ENCODE assay signal across 6 cellular contexts in the genomic region with DNA sequence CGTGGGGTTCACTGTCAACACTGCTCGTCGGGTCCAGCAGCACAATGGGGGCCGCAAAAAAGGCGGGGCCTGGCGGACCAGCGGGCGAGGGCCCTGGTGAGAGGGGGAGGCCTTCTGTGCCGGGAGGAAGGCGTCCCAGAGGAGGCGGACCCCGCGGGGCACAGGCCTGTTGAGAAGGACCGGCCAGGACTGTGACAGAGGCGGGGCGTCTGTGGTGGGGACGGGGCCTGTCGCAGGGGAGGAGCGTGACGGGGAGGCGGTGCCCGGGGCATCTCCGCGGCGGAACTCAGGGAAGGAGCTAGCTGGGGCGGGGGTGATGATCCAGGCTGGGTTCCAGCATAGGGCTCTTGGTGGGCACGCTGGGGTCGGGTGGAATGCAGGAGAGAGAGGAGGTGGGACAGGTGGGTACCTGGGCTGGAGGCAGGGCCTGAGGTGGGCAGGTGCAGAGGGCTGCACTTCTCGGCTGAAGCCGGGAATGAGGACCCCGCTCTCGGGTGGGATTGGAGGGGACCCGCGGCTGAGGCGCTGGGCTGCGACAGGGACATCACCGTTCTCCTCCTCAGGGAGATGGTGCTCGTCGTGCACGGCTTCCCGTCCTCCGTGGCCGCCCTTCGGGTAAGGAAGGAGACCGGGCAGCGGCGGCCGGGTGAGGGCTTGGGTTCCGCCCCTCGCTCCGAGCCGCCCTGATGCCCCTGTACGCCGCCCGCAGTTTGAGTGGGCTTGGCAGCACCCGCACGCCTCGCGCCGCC. TPM values are rescaled to one million over a fixed set of nuclear protein-coding genes. Genes with fewer than 3 reads are reported as not detected.
DNase-seq lines count a peak whose midpoint lies in the region; ATAC-seq and TF ChIP-seq lines count a peak whose summit lies in the region.
"Not testable (repeated sequence)": the region's sequence is repeated elsewhere in the genome, so short reads cannot be mapped to it uniquely, and the experiment has no call there.

No MANE protein-coding gene starts in this region.

- POLR2A ChIA-PET in activated CD8-positive, alpha-beta T cell treated with anti-CD3 and anti-CD28 coated beads, Interleukin-2, amount 10 ng/mL, durations not matched to agents 7 days and 5 days (lab: Charles Lee): not testable (repeated sequence)

- H2AK5ac ChIP-seq in trophoblast cell (ENCODE audit: low read length): not testable (repeated sequence)

- not testable (repeated sequence) for H3K9me3 ChIP-seq in trophoblast cell (ENCODE audit: insufficient read depth, low read depth, low read length)

- H3K27me3 ChIP-seq in trophoblast cell (ENCODE audit: insufficient read depth, low read length): not testable (repeated sequence)

- not testable (repeated sequence) for H2AFZ ChIP-seq in trophoblast cell (ENCODE audit: insufficient read depth, low read length, poor library complexity)

- H3K27me3 Mint-ChIP-seq in Calu3 (ENCODE audit: unreplicated experiment); activated CD8-positive, alpha-beta T cell treated with anti-CD3 and anti-CD28 coated beads, Interleukin-2, amount 10 ng/mL, durations not matched to agents 7 days and 5 days (ENCODE audit: low read depth); glutamatergic neuron (ENCODE audit: unreplicated experiment): not testable (repeated sequence)

- H3K18ac ChIP-seq in trophoblast cell (ENCODE audit: low read length): peak overlapping the region; percentile 82

- H3K4me2 ChIP-seq in trophoblast cell (ENCODE audit: low read length): peak overlapping the region; percentile 58

- H3K4ac ChIP-seq in trophoblast cell (ENCODE audit: low read depth, low read length): not testable (repeated sequence)

- not testable (repeated sequence) for H2BK12ac ChIP-seq in trophoblast cell (ENCODE audit: low read length)

- not testable (repeated sequence) for H3K4me3 Mint-ChIP-seq in Calu3 (ENCODE audit: low read depth, unreplicated experiment); activated CD8-positive, alpha-beta T cell treated with anti-CD3 and anti-CD28 coated beads, Interleukin-2, amount 10 ng/mL, durations not matched to agents 7 days and 5 days; glutamatergic neuron (ENCODE audit: unreplicated experiment)

- H3K4me1 Mint-ChIP-seq in Calu3 (ENCODE audit: low read depth, unreplicated experiment); activated CD8-positive, alpha-beta T cell treated with anti-CD3 and anti-CD28 coated beads, Interleukin-2, amount 10 ng/mL, durations not matched to agents 7 days and 5 days (ENCODE audit: low read depth); glutamatergic neuron (ENCODE audit: low read depth, unreplicated experiment): not testable (repeated sequence)

- not testable (repeated sequence) for H3K36me3 ChIP-seq in trophoblast cell (ENCODE audit: control insufficient read depth in 1 of 2, insufficient read depth in 2 of 2, low read length in 2 of 2)

- not testable (repeated sequence) for H2BK5ac ChIP-seq in trophoblast cell (ENCODE audit: low read depth, low read length, poor library complexity)

- H3K27ac ChIP-seq in trophoblast cell (ENCODE audit: low read depth, low read length): not testable (repeated sequence)

- BruUV-seq in Calu3 (replicated peaks; lab: Mats Ljungman, UMichigan): TSS peak; percentile 90

- H3K23ac ChIP-seq in trophoblast cell (ENCODE audit: low read length): not testable (repeated sequence)

- H3K36me3 Mint-ChIP-seq in Calu3 (ENCODE audit: insufficient read depth, unreplicated experiment); activated CD8-positive, alpha-beta T cell treated with anti-CD3 and anti-CD28 coated beads, Interleukin-2, amount 10 ng/mL, durations not matched to agents 7 days and 5 days (ENCODE audit: low read depth); glutamatergic neuron (ENCODE audit: unreplicated experiment): not testable (repeated sequence)

- not testable (repeated sequence) for H4K91ac ChIP-seq in trophoblast cell (ENCODE audit: low read depth, low read length)

- ATAC-seq in GM21528 (IDR thresholded peaks at IDR 0.05; ENCODE audit: low FRiP score, unreplicated experiment) (peak; percentile 66), HG03354 (IDR thresholded peaks at IDR 0.05; ENCODE audit: poor library complexity, severe bottlenecking, unreplicated experiment) (peak; percentile 64)
- peak; percentile 83 for ATAC-seq in activated CD8-positive, alpha-beta T cell treated with anti-CD3 and anti-CD28 coated beads, Interleukin-2, amount 10 ng/mL, durations not matched to agents 7 days and 5 days

- not testable (repeated sequence) for TF ChIP-seq CTCF in Calu3 (IDR thresholded peaks at IDR 0.05; ENCODE audit: unreplicated experiment); glutamatergic neuron (IDR thresholded peaks at IDR 0.05; ENCODE audit: partially characterized antibody, unreplicated experiment)

- not testable (repeated sequence) for H3K14ac ChIP-seq in trophoblast cell (ENCODE audit: low read length)

- intact Hi-C loops in Calu3 (cut with micrococcal nuclease; ENCODE audit: unreplicated experiment): not testable (repeated sequence)

- not testable (repeated sequence) for H3K79me2 ChIP-seq in trophoblast cell (ENCODE audit: control insufficient read depth, insufficient read depth, low read length, poor library complexity)

- not testable (repeated sequence) for H4K12ac ChIP-seq in trophoblast cell (ENCODE audit: low read depth, low read length)

- peak overlapping the region; percentile 65 for H4K8ac ChIP-seq in trophoblast cell (ENCODE audit: low read depth, low read length)

- H2BK120ac ChIP-seq in trophoblast cell (ENCODE audit: insufficient read depth, low read length, poor library complexity): not testable (repeated sequence)

- WGBS in trophoblast cell (ENCODE audit: extremely low coverage, insufficient coverage, insufficient read length): no CpG with 5 or more reads among the region's 60 CpGs

- not testable (repeated sequence) for DNase-seq in Calu3, trophoblast cell
- peak; percentile 21 for DNase-seq in activated CD8-positive, alpha-beta T cell treated with anti-CD3 and anti-CD28 coated beads, Interleukin-2, amount 10 ng/mL, durations not matched to agents 7 days and 5 days
- peak; percentile 19 for DNase-seq in glutamatergic neuron

- not testable (repeated sequence) for H3K4me1 ChIP-seq in trophoblast cell (ENCODE audit: control insufficient read depth in 1 of 2, insufficient read depth in 2 of 2, low read length in 2 of 2)

- not testable (repeated sequence) for H3K4me3 ChIP-seq in trophoblast cell (ENCODE audit: low read depth, low read length)

- H3K9me3 Mint-ChIP-seq in Calu3 (ENCODE audit: low read depth, unreplicated experiment); activated CD8-positive, alpha-beta T cell treated with anti-CD3 and anti-CD28 coated beads, Interleukin-2, amount 10 ng/mL, durations not matched to agents 7 days and 5 days (ENCODE audit: insufficient read depth); glutamatergic neuron (ENCODE audit: unreplicated experiment): not testable (repeated sequence)

- CTCF ChIA-PET in Calu3 (lab: Charles Lee); activated CD8-positive, alpha-beta T cell treated with anti-CD3 and anti-CD28 coated beads, Interleukin-2, amount 10 ng/mL, durations not matched to agents 7 days and 5 days (lab: Charles Lee): not testable (repeated sequence)

- not testable (repeated sequence) for H3K27ac Mint-ChIP-seq in Calu3 (ENCODE audit: unreplicated experiment); activated CD8-positive, alpha-beta T cell treated with anti-CD3 and anti-CD28 coated beads, Interleukin-2, amount 10 ng/mL, durations not matched to agents 7 days and 5 days; glutamatergic neuron (ENCODE audit: unreplicated experiment)

- not testable (repeated sequence) for H3K79me1 ChIP-seq in trophoblast cell (ENCODE audit: low read length)

- H3K9ac ChIP-seq in trophoblast cell (ENCODE audit: low read length): not testable (repeated sequence)

RNA-seq across cellular contexts. Expression of a gene that starts 0.7 kb away (rescaled TPM):
- total RNA-seq in Calu3 (2022) (45.0 and 71.1 TPM in 2 replicates), glutamatergic neuron (ENCODE audit: unreplicated experiment) (16.6 TPM)
- 100 to 1,000 TPM; 115 to 123 TPM for total RNA-seq in activated CD8-positive, alpha-beta T cell treated with anti-CD3 and anti-CD28 coated beads, Interleukin-2, amount 10 ng/mL, durations not matched to agents 7 days and 5 days
- polyA plus RNA-seq in trophoblast cell (2013): 18.8 and 19.5 TPM in 2 replicates

RNA-seq across cellular contexts. Expression of a gene that starts 0.9 kb away (rescaled TPM):
- total RNA-seq in Calu3 (2022) (166 and 171 TPM in 2 replicates), glutamatergic neuron (ENCODE audit: unreplicated experiment) (74.6 TPM)
- total RNA-seq in activated CD8-positive, alpha-beta T cell treated with anti-CD3 and anti-CD28 coated beads, Interleukin-2, amount 10 ng/mL, durations not matched to agents 7 days and 5 days: 100 to 1,000 TPM; 205 to 212 TPM
- 434 and 444 TPM in 2 replicates for polyA plus RNA-seq in trophoblast cell (2013)

RNA-seq across cellular contexts. Expression of a gene that starts 4.7 kb away (rescaled TPM):
- total RNA-seq in Calu3 (2022): 39.5 and 46.4 TPM in 2 replicates
- 10 to 100 TPM; 28.9 to 32.8 TPM for total RNA-seq in activated CD8-positive, alpha-beta T cell treated with anti-CD3 and anti-CD28 coated beads, Interleukin-2, amount 10 ng/mL, durations not matched to agents 7 days and 5 days
- 15.8 TPM for total RNA-seq in glutamatergic neuron (ENCODE audit: unreplicated experiment)
- 11.8 and 13.1 TPM in 2 replicates for polyA plus RNA-seq in trophoblast cell (2013)

RNA-seq across cellular contexts. Expression of a gene that starts 10.9 kb away (rescaled TPM):
- total RNA-seq in Calu3 (2022) (11.1 and 12.9 TPM in 2 replicates), glutamatergic neuron (ENCODE audit: unreplicated experiment) (75.2 TPM)
- total RNA-seq in activated CD8-positive, alpha-beta T cell treated with anti-CD3 and anti-CD28 coated beads, Interleukin-2, amount 10 ng/mL, durations not matched to agents 7 days and 5 days: 1,000 to 10,000 TPM; 1,875 to 1,983 TPM
- 0.79 and 1.1 TPM in 2 replicates for polyA plus RNA-seq in trophoblast cell (2013)

RNA-seq across cellular contexts. Expression of a gene that starts 53.9 kb away (rescaled TPM):
- total RNA-seq in Calu3 (2022) (18.5 and 20.5 TPM in 2 replicates), glutamatergic neuron (ENCODE audit: unreplicated experiment) (27.5 TPM)
- 10 to 100 TPM; 12.6 to 24.3 TPM for total RNA-seq in activated CD8-positive, alpha-beta T cell treated with anti-CD3 and anti-CD28 coated beads, Interleukin-2, amount 10 ng/mL, durations not matched to agents 7 days and 5 days
- polyA plus RNA-seq in trophoblast cell (2013): 1.7 and 1.9 TPM in 2 replicates
